In genomic region chr19:33819875-33820781, GRCh38 we compare ENCODE assay signal across 8 cellular contexts. TPM values are rescaled to one million over a fixed set of nuclear protein-coding genes. Genes with fewer than 3 reads are reported as not detected.
DNase-seq lines count a peak whose midpoint lies in the region; ATAC-seq and TF ChIP-seq lines count a peak whose summit lies in the region.

No MANE protein-coding gene starts in this region.

- no peaks in the 10 kb centered on the region for H3K36me3 Mint-ChIP-seq in activated naive CD8-positive, alpha-beta T cell

- H3K4me1 ChIP-seq in psoas muscle, result peaks cover 7% of the 10 kb centered on the region

- DNase-seq in ACHN, result peak; percentile 55
- peak; percentile 96 for DNase-seq in H4 (ENCODE audit: low spot score)
- peak; percentile 54 for DNase-seq in RPMI8226
- peak; percentile 91 for DNase-seq in left cardiac atrium
- DNase-seq in psoas muscle, result peak; percentile 82 to 87

- intact Hi-C loops in left cardiac atrium (cut with DNase I) (no loop called here), psoas muscle (cut with DNase I) (no loop called here)

- no peak for TF ChIP-seq CTCF in psoas muscle (IDR thresholded peaks at IDR 0.05)

- H3K9me3 Mint-ChIP-seq in activated naive CD8-positive, alpha-beta T cell (ENCODE audit: low read depth), result no peaks in the 10 kb centered on the region

- ATAC-seq in left cardiac atrium (peak; percentile 91 to 92), psoas muscle (peak; percentile 47 to 83 (median 80)), GM19035 (IDR thresholded peaks at IDR 0.05; ENCODE audit: unreplicated experiment) (no peak), GM21528 (IDR thresholded peaks at IDR 0.05; ENCODE audit: low FRiP score, unreplicated experiment) (no peak)

- peak overlapping the region; percentile 55 for H3K27ac ChIP-seq in psoas muscle

- H3K4me3 ChIP-seq in psoas muscle, result peak overlapping the region; percentile 59

- peak overlapping the region; percentile 74 for H3K4me3 Mint-ChIP-seq in activated naive CD8-positive, alpha-beta T cell

- no peak overlapping the region for H3K27ac Mint-ChIP-seq in activated naive CD8-positive, alpha-beta T cell

- H3K36me3 ChIP-seq in psoas muscle (ENCODE audit: insufficient read depth in 1 of 2, low read depth in 1 of 2), result no peaks in the 10 kb centered on the region

- peaks cover 8% of the 10 kb centered on the region for H3K27me3 Mint-ChIP-seq in activated naive CD8-positive, alpha-beta T cell

- H3K4me1 Mint-ChIP-seq in activated naive CD8-positive, alpha-beta T cell (ENCODE audit: low read depth), result peaks cover 7% of the 10 kb centered on the region

- peaks cover 0 to 17% (median 0%) of the 10 kb centered on the region in 3 donors for H3K27me3 ChIP-seq in psoas muscle (ENCODE audit: insufficient read depth in 3 of 3, low read length in 2 of 3)

- WGBS in psoas muscle, 3 donors, result 3 to 6% (median 5%) methylated on average over 45 to 61 of the region's 61 CpGs

- in situ Hi-C loops in ACHN (cut with HindIII; ENCODE audit: low pct_ligation_motif_present, low pct_unique_long_range_greater_than_20kb, low sequenced_read_pairs), result no loop called here

- no peaks in the 10 kb centered on the region for H3K9me3 ChIP-seq in psoas muscle

RNA-seq across cellular contexts. Expression of gene KCTD15, which starts 23.5 kb away (rescaled TPM):
- total RNA-seq in H4 (2014; rRNA removed; shearing (Covaris generic)), result 45.7 and 69.3 TPM in 2 replicates
- total RNA-seq in left cardiac atrium (10 to 100 TPM; 10.1 to 15.9 TPM), psoas muscle (1 to 10 TPM; 3.2 to 9.1 (median 7.2) TPM)
- polyA plus RNA-seq in psoas muscle, result 1 to 10 TPM; 2.1 to 5.7 (median 2.1) TPM

Comparison
In these comparisons a context has a peak if more than half of its experiments do, and no peak if none do; other contexts are left out.
1. ATAC-seq: peak in left cardiac atrium (2 of 2) and psoas muscle (4 of 4); none in GM19035 (single experiment) and GM21528 (single experiment).
2. Peak in every context shown above with its lines, with median percentiles within 50 percentile points of each other: DNase-seq.